Comparison of ENCODE assay signal across 15 cellular contexts in genomic region chr15:52095597-52096262, GRCh38. TPM values are rescaled to one million over a fixed set of nuclear protein-coding genes. Genes with fewer than 3 reads are reported as not detected.
DNase-seq lines count a peak whose midpoint lies in the region; ATAC-seq and TF ChIP-seq lines count a peak whose summit lies in the region.
"Had no signal": no experiment of that assay in that cellular context is flagged by ENCODE, and none has a peak within 500 bp of the region (broad histone marks: within the 10 kb centered on the region; RNA-seq: fewer than 3 reads in every experiment).

No MANE protein-coding gene starts in this region.

- no peaks in the 10 kb centered on the region for H3K27me3 Mint-ChIP-seq in activated T-cell treated with anti-CD3 and anti-CD28 coated beads, Interleukin-2, amount 50 U/mL, for 24 hours
- no peaks in the 10 kb centered on the region for H3K27me3 Mint-ChIP-seq in activated CD4-positive, alpha-beta T cell treated with anti-CD3 and anti-CD28 coated beads for 36 hours

- no peaks in the 10 kb centered on the region for H3K27me3 ChIP-seq in esophagus squamous epithelium
- H3K27me3 ChIP-seq: SJSA1 had no signal

- H3K4me3 ChIP-seq in esophagus squamous epithelium = no peak overlapping the region
- H3K4me3 ChIP-seq in retinal pigment epithelial cell (ENCODE audit: low read length) = no peak overlapping the region
- H3K4me3 ChIP-seq: SJSA1, thoracic aorta had no signal

- POLR2A ChIA-PET in activated CD4-positive, alpha-beta T cell treated with anti-CD3 and anti-CD28 coated beads for 36 hours (lab: Charles Lee) = no interaction called here

- no peaks in the 10 kb centered on the region for H3K4me1 Mint-ChIP-seq in activated T-cell treated with anti-CD3 and anti-CD28 coated beads, Interleukin-2, amount 50 U/mL, for 24 hours (ENCODE audit: low read depth)
- no peaks in the 10 kb centered on the region for H3K4me1 Mint-ChIP-seq in activated CD4-positive, alpha-beta T cell treated with anti-CD3 and anti-CD28 coated beads for 36 hours
- H3K4me1 Mint-ChIP-seq: activated naive CD8-positive, alpha-beta T cell treated with anti-CD3 and anti-CD28 coated beads, Interleukin-2, amount 50 U/mL, for 24 hours had no signal

- peaks cover 29 to 48% (median 32%) of the 10 kb centered on the region in 3 donors for H3K4me1 ChIP-seq in esophagus squamous epithelium

- TF ChIP-seq CTCF in esophagus squamous epithelium (IDR thresholded peaks at IDR 0.05) = no peak
- TF ChIP-seq CTCF in retinal pigment epithelial cell (conservative IDR thresholded peaks at IDR 0.05; ENCODE audit: low read depth, low read length) = no peak

- DNase-seq in GM03348 (ENCODE audit: low spot score) (peak; percentile 64), RPMI7951 (ENCODE audit: low read depth) (peak; percentile 57), esophagus squamous epithelium (lab: John Stamatoyannopoulos, UW) (no peak), retinal pigment epithelial cell (ENCODE audit: low read depth) (peak; percentile 42)
- no peak for DNase-seq in activated T-cell treated with anti-CD3 and anti-CD28 coated beads, Interleukin-2, amount 50 U/mL, for 24 hours
- no peak for DNase-seq in activated CD4-positive, alpha-beta T cell treated with anti-CD3 and anti-CD28 coated beads for 36 hours
- no peak for DNase-seq in activated T-cell treated with anti-CD3 and anti-CD28 coated beads, Interleukin-2, amount 50 U/mL, for 1 hour
- DNase-seq: activated CD4-positive, alpha-beta T cell treated with anti-CD3 and anti-CD28 coated beads, Interleukin-2, amount 50 U/mL, for 1 hour; activated naive CD8-positive, alpha-beta T cell treated with anti-CD3 and anti-CD28 coated beads, Interleukin-2, amount 50 U/mL, for 24 hours; Calu3; NCI-H2081 had no signal

- H3K9me3 Mint-ChIP-seq in activated T-cell treated with anti-CD3 and anti-CD28 coated beads, Interleukin-2, amount 50 U/mL, for 24 hours = peaks cover under 1% of the 10 kb centered on the region
- no peaks in the 10 kb centered on the region for H3K9me3 Mint-ChIP-seq in activated CD4-positive, alpha-beta T cell treated with anti-CD3 and anti-CD28 coated beads for 36 hours (ENCODE audit: low read depth)

- ATAC-seq in activated CD4-positive, alpha-beta T cell treated with anti-CD3 and anti-CD28 coated beads for 36 hours = no peak
- no peak for ATAC-seq in GM21786 (IDR thresholded peaks at IDR 0.05; ENCODE audit: unreplicated experiment)
- ATAC-seq: activated naive CD8-positive, alpha-beta T cell treated with anti-CD3 and anti-CD28 coated beads, Interleukin-2, amount 50 U/mL, for 24 hours had no signal

- WGBS in esophagus squamous epithelium, 2 donors = 20 to 22% methylated on average over 4 of the region's 4 CpGs

- H3K36me3 Mint-ChIP-seq in activated T-cell treated with anti-CD3 and anti-CD28 coated beads, Interleukin-2, amount 50 U/mL, for 24 hours (ENCODE audit: low read depth) = no peaks in the 10 kb centered on the region
- no peaks in the 10 kb centered on the region for H3K36me3 Mint-ChIP-seq in activated CD4-positive, alpha-beta T cell treated with anti-CD3 and anti-CD28 coated beads for 36 hours (ENCODE audit: low read depth)

- CTCF ChIA-PET in activated CD4-positive, alpha-beta T cell treated with anti-CD3 and anti-CD28 coated beads for 36 hours (lab: Charles Lee) = no interaction called here

- no peak overlapping the region for H3K4me3 Mint-ChIP-seq in activated T-cell treated with anti-CD3 and anti-CD28 coated beads, Interleukin-2, amount 50 U/mL, for 24 hours
- no peak overlapping the region for H3K4me3 Mint-ChIP-seq in activated CD4-positive, alpha-beta T cell treated with anti-CD3 and anti-CD28 coated beads for 36 hours
- H3K4me3 Mint-ChIP-seq: activated naive CD8-positive, alpha-beta T cell treated with anti-CD3 and anti-CD28 coated beads, Interleukin-2, amount 50 U/mL, for 24 hours had no signal

- H3K27ac ChIP-seq in esophagus squamous epithelium = peak overlapping the region; percentile 78 to 84 (median 82)
- H3K27ac ChIP-seq: SJSA1 had no signal

- intact Hi-C loops in esophagus squamous epithelium (cut with DNase I) = no loop called here
- intact Hi-C loops in activated CD4-positive, alpha-beta T cell treated with anti-CD3 and anti-CD28 coated beads for 36 hours (cut with DNase I, micrococcal nuclease) = no loop called here

- no peak overlapping the region for H3K27ac Mint-ChIP-seq in activated T-cell treated with anti-CD3 and anti-CD28 coated beads, Interleukin-2, amount 50 U/mL, for 24 hours
- H3K27ac Mint-ChIP-seq in activated CD4-positive, alpha-beta T cell treated with anti-CD3 and anti-CD28 coated beads for 36 hours = no peak overlapping the region
- H3K27ac Mint-ChIP-seq: activated naive CD8-positive, alpha-beta T cell treated with anti-CD3 and anti-CD28 coated beads, Interleukin-2, amount 50 U/mL, for 24 hours had no signal

- no peaks in the 10 kb centered on the region for H3K36me3 ChIP-seq in esophagus squamous epithelium
- H3K36me3 ChIP-seq: SJSA1, thoracic aorta had no signal

- H3K9me3 ChIP-seq in esophagus squamous epithelium = no peaks in the 10 kb centered on the region
- H3K9me3 ChIP-seq: SJSA1, thoracic aorta had no signal

- TF ChIP-seq POLR2A in esophagus squamous epithelium (IDR thresholded peaks at IDR 0.05) = no peak

RNA-seq across cellular contexts. Expression of gene BCL2L10, which starts 16.8 kb away (rescaled TPM):
- 0.96 and 1.5 TPM in 2 replicates for total RNA-seq in RPMI7951 (2014; rRNA removed; shearing (Covaris generic))
- 10 to 100 TPM in 1 of 4 donors, 1 to 10 TPM in 3; 4.5 to 14.4 (median 5.9) TPM for total RNA-seq in esophagus squamous epithelium
- not detected for total RNA-seq in activated CD4-positive, alpha-beta T cell treated with anti-CD3 and anti-CD28 coated beads for 36 hours
- total RNA-seq: Calu3, H4, SJSA1, thoracic aorta had no signal

Comparison
In these comparisons a context has a peak if more than half of its experiments do, and no peak if none do; other contexts are left out.
1. DNase-seq: peak in GM03348 (single experiment), RPMI7951 (single experiment) and retinal pigment epithelial cell (single experiment); none in esophagus squamous epithelium (single experiment), activated T-cell treated with anti-CD3 and anti-CD28 coated beads, Interleukin-2, amount 50 U/mL, for 24 hours (single experiment), activated CD4-positive, alpha-beta T cell treated with anti-CD3 and anti-CD28 coated beads for 36 hours (single experiment) and activated T-cell treated with anti-CD3 and anti-CD28 coated beads, Interleukin-2, amount 50 U/mL, for 1 hour (single experiment).